ENCODE assay signal across 9 cellular contexts in the genomic region with DNA sequence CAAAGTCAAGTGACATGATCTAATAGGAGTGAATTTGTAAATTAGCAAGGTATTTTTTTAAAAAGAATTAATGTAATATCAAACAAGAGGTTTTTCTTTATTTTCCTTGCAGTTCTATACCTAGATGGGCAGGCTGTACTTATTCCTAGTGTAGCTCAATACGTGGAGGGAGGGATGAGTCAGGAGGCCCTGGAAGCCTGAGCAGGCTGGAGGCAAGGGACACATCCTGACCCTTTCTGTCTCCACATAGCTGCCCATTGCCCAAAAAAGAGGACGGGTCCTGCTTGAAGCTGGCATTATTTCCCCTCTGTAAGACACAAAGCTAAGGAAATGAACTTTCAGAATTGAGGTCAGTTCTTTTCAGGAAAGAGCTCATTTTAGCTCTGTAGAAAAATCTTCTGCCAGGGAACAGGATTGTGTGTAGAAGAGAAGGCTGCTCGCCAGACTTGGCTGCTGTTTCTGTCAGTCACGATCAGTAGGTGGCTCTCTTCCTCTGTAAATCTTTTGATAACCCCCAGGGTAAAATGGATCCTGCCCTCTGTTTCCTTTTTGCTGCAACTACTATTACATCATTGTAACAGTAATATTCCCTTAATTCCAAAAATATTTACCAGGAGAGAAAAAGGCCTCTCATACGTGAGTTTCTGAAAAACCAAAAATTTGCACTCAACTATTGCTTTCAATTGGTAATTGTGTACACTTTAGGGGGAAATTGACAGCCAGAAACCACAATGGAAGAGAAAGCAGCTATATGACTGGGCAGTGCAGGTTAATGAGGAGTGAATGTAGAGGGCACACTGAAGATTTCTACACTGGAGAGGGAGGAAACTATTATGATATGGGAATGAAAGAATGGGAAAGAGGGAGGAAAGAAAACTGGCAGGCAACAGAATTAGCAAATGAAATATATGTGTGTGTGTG. TPM values are rescaled to one million over a fixed set of nuclear protein-coding genes. Genes with fewer than 3 reads are reported as not detected.
DNase-seq lines count a peak whose midpoint lies in the region; ATAC-seq lines count a peak whose summit lies in the region.
"Had no signal": no experiment of that assay in that cellular context is flagged by ENCODE, and none has a peak within 500 bp of the region (broad histone marks: within the 10 kb centered on the region; RNA-seq: fewer than 3 reads in every experiment).

No MANE protein-coding gene starts in this region.

- no peaks in the 10 kb centered on the region for H3K27me3 Mint-ChIP-seq in stimulated activated naive CD8-positive, alpha-beta T cell treated with anti-CD3 and anti-CD28 coated beads, Interleukin-15, amount 100 ng/mL, for 72 hours

- intact Hi-C loops in head of caudate nucleus (cut with DNase I) = no loop called here

- H3K9me3 Mint-ChIP-seq in stimulated activated naive CD8-positive, alpha-beta T cell treated with anti-CD3 and anti-CD28 coated beads, Interleukin-15, amount 100 ng/mL, for 72 hours = peaks cover 4 to 10% of the 10 kb centered on the region in 2 donors

- peak; percentile 83 for ATAC-seq in GM19455 (IDR thresholded peaks at IDR 0.05; ENCODE audit: unreplicated experiment)
- ATAC-seq in HG03378 (IDR thresholded peaks at IDR 0.05; ENCODE audit: unreplicated experiment) = peak; percentile 92
- ATAC-seq in stimulated activated naive CD8-positive, alpha-beta T cell treated with anti-CD3 and anti-CD28 coated beads, Interleukin-15, amount 100 ng/mL, for 72 hours = peak; percentile 78

- H3K27ac Mint-ChIP-seq in stimulated activated naive CD8-positive, alpha-beta T cell treated with anti-CD3 and anti-CD28 coated beads, Interleukin-15, amount 100 ng/mL, for 72 hours = no peak overlapping the region

- H3K4me3 Mint-ChIP-seq in stimulated activated naive CD8-positive, alpha-beta T cell treated with anti-CD3 and anti-CD28 coated beads, Interleukin-15, amount 100 ng/mL, for 72 hours = peak overlapping the region in 1 of 2 donors; percentile 45

- DNase-seq in G401 (ENCODE audit: low spot score) (peak; percentile 23), RPMI7951 (ENCODE audit: low read depth) (peak; percentile 39), head of caudate nucleus (peak in 29 of 42 donors; percentile 3 to 68 (median 26)), NCI-H1436 treated with DMSO at 0.1 percent for 48 hours (lab: John Stamatoyannopoulos, UW) (no peak)
- DNase-seq in stimulated activated naive CD8-positive, alpha-beta T cell treated with anti-CD3 and anti-CD28 coated beads, Interleukin-15, amount 100 ng/mL, for 72 hours = no peak
- DNase-seq in activated CD4-positive, alpha-beta T cell treated with anti-CD3 and anti-CD28 coated beads, Interleukin-2, amount 50 U/mL, for 48 hours = no peak

- in situ Hi-C loops in G401 (cut with HindIII; ENCODE audit: low sequenced_read_pairs) = no loop called here

- H3K4me1 Mint-ChIP-seq in stimulated activated naive CD8-positive, alpha-beta T cell treated with anti-CD3 and anti-CD28 coated beads, Interleukin-15, amount 100 ng/mL, for 72 hours = peaks cover 8% of the 10 kb centered on the region

RNA-seq across cellular contexts. Expression of gene IFNW1, which starts 12.3 kb away (rescaled TPM):
- not detected in 2 replicates for total RNA-seq in G401 (2014; rRNA removed; shearing (Covaris generic))
- not detected in 2 replicates for total RNA-seq in RPMI7951 (2014; rRNA removed; shearing (Covaris generic))

RNA-seq across cellular contexts. Expression of gene IFNA21, which starts 12.5 kb away (rescaled TPM):
- total RNA-seq in G401 (2014; rRNA removed; shearing (Covaris generic)) = not detected in 2 replicates
- not detected in 2 replicates for total RNA-seq in RPMI7951 (2014; rRNA removed; shearing (Covaris generic))
- total RNA-seq: mononuclear cell had no signal

RNA-seq across cellular contexts. Expression of gene IFNA4, which starts 33.4 kb away (rescaled TPM):
- total RNA-seq in G401 (2014; rRNA removed; shearing (Covaris generic)) = not detected in 2 replicates
- not detected in 2 replicates for total RNA-seq in RPMI7951 (2014; rRNA removed; shearing (Covaris generic))
- total RNA-seq: mononuclear cell had no signal

RNA-seq across cellular contexts. Expression of gene IFNA7, which starts 48.1 kb away (rescaled TPM):
- total RNA-seq in G401 (2014; rRNA removed; shearing (Covaris generic)) = not detected in 2 replicates
- not detected in 2 replicates for total RNA-seq in RPMI7951 (2014; rRNA removed; shearing (Covaris generic))
- total RNA-seq: mononuclear cell had no signal

RNA-seq across cellular contexts. Expression of gene IFNA10, which starts 53.0 kb away (rescaled TPM):
- total RNA-seq in G401 (2014; rRNA removed; shearing (Covaris generic)) = not detected in 2 replicates
- total RNA-seq in RPMI7951 (2014; rRNA removed; shearing (Covaris generic)) = not detected in 2 replicates
- total RNA-seq: mononuclear cell had no signal

Comparison
In these comparisons a context has a peak if more than half of its experiments do, and no peak if none do; other contexts are left out.
1. DNase-seq: peak in G401 (single experiment), RPMI7951 (single experiment) and head of caudate nucleus (29 of 42); none in stimulated activated naive CD8-positive, alpha-beta T cell treated with anti-CD3 and anti-CD28 coated beads, Interleukin-15, amount 100 ng/mL, for 72 hours (0 of 2), NCI-H1436 treated with DMSO at 0.1 percent for 48 hours (single experiment) and activated CD4-positive, alpha-beta T cell treated with anti-CD3 and anti-CD28 coated beads, Interleukin-2, amount 50 U/mL, for 48 hours (0 of 2).
2. Peak in every context shown above with its lines, with median percentiles within 50 percentile points of each other: ATAC-seq.